In genomic region chr4:2244947-2245786, GRCh38 we compare ENCODE assay signal across 10 cellular contexts. TPM values are rescaled to one million over a fixed set of nuclear protein-coding genes. Genes with fewer than 3 reads are reported as not detected.
DNase-seq lines count a peak whose midpoint lies in the region; ATAC-seq and TF ChIP-seq lines count a peak whose summit lies in the region.
"Had no signal": no experiment of that assay in that cellular context is flagged by ENCODE, and none has a peak within 500 bp of the region (broad histone marks: within the 10 kb centered on the region; RNA-seq: fewer than 3 reads in every experiment).

No MANE protein-coding gene starts in this region.

- no peaks in the 10 kb centered on the region for H4K20me1 ChIP-seq in mammary epithelial cell (ENCODE audit: insufficient read depth, low read length)

- CTCF ChIA-PET in mammary epithelial cell (lab: Charles Lee; ENCODE audit: low non-redundant PET), result no interaction called here

- no peaks in the 10 kb centered on the region for H3K27me3 ChIP-seq in heart right ventricle
- H3K27me3 ChIP-seq in adrenal gland, result no peaks in the 10 kb centered on the region
- H3K27me3 ChIP-seq in muscle layer of colon (ENCODE audit: control insufficient read depth in 1 of 2, insufficient read depth in 2 of 2, low read length in 2 of 2), result no peaks in the 10 kb centered on the region
- H3K27me3 ChIP-seq in mammary epithelial cell (ENCODE audit: insufficient read depth, low read length), result no peaks in the 10 kb centered on the region

- H3K4me3 ChIP-seq in heart right ventricle (no peak overlapping the region), adrenal gland (no peak overlapping the region), muscle layer of colon (ENCODE audit: low read depth in 1 of 2, low read length in 2 of 2) (no peak overlapping the region), mammary epithelial cell (replicated peaks in 1 of 3; ENCODE audit: insufficient read depth in 1 of 3, low read depth in 2 of 3, low read length in 3 of 3) (no peak overlapping the region)

- H3K27me3 Mint-ChIP-seq in type B pancreatic cell, result no peaks in the 10 kb centered on the region

- H2AFZ ChIP-seq in mammary epithelial cell (ENCODE audit: low read depth, low read length), result no peak overlapping the region

- H3K9me3 ChIP-seq in heart right ventricle, result no peaks in the 10 kb centered on the region
- H3K9me3 ChIP-seq in adrenal gland (replicated peaks in 1 of 3), result no peaks in the 10 kb centered on the region
- no peaks in the 10 kb centered on the region for H3K9me3 ChIP-seq in muscle layer of colon (ENCODE audit: low read length)
- H3K9me3 ChIP-seq in mammary epithelial cell (replicated peaks; ENCODE audit: insufficient read depth, low read length), result no peaks in the 10 kb centered on the region

- 51 to 54% methylated on average over 7 of the region's 7 CpGs for WGBS in heart right ventricle, 2 donors
- 64 to 74% (median 65%) methylated on average over 7 of the region's 7 CpGs for WGBS in adrenal gland, 4 donors
- WGBS in mammary epithelial cell (ENCODE audit: low coverage, missing lambda C conversion rate), result 81% methylated on average over 7 of the region's 7 CpGs

- intact Hi-C loops in heart right ventricle (cut with DNase I) (loop anchor here in 3 of 10 donors (1.0 to 10.0 kb wide), 5 partner anchors 8 to 827 kb away; partner anchors contain the start of genes CFAP99 (in 3 of the 3), ZFYVE28 (in 3 of the 3), FAM193A (in 1 of the 3) and HTT (in 1 of the 3)), left cardiac atrium (cut with DNase I) (loop anchor here in 1 of 2 donors (10.0 kb wide), 1 partner anchor 170 kb away; the partner anchor contains the start of genes CFAP99 and ZFYVE28), adrenal gland (cut with DNase I) (no loop called here), mammary epithelial cell (cut with micrococcal nuclease) (loop anchor here (5.0 kb wide), 2 partner anchors 87 to 792 kb away; no protein-coding TSS in a partner anchor)

- ATAC-seq in heart right ventricle (no peak), left cardiac atrium (no peak), HG03565 (IDR thresholded peaks at IDR 0.05; ENCODE audit: unreplicated experiment) (no peak)
- ATAC-seq: PC-3 had no signal

- peaks cover 0 to 37% (median 21%) of the 10 kb centered on the region in 9 donors for H3K36me3 ChIP-seq in heart right ventricle
- peaks cover 0 to 28% of the 10 kb centered on the region in 2 donors for H3K36me3 ChIP-seq in adrenal gland (replicated peaks in 1 of 2)
- H3K36me3 ChIP-seq in muscle layer of colon (ENCODE audit: insufficient read depth, low read length), result peaks cover 6% of the 10 kb centered on the region
- H3K36me3 ChIP-seq in mammary epithelial cell (ENCODE audit: insufficient read depth, low read length), result no peaks in the 10 kb centered on the region

- no TSS peak for BruUV-seq in mammary epithelial cell (replicated peaks; lab: Mats Ljungman, UMichigan)

- peak overlapping the region; percentile 9 for H3K9ac ChIP-seq in muscle layer of colon (ENCODE audit: low read length)
- no peak overlapping the region for H3K9ac ChIP-seq in mammary epithelial cell (ENCODE audit: insufficient read depth, low read length)

- DNase-seq in heart right ventricle, result no peak
- DNase-seq in left cardiac atrium, result no peak
- DNase-seq in adrenal gland, result peak in 2 of 7 donors; percentile 2 to 8
- DNase-seq in type B pancreatic cell (ENCODE audit: extremely low spot score, unreplicated experiment), result no peak
- no peak for DNase-seq in DMS114 treated with DMSO at 0.1 percent for 48 hours (lab: John Stamatoyannopoulos, UW; ENCODE audit: unreplicated experiment)
- no peak for DNase-seq in mammary epithelial cell
- DNase-seq: PC-3, WERI-Rb-1 had no signal

- peak overlapping the region; percentile 34 for H3K27ac Mint-ChIP-seq in type B pancreatic cell

- in situ Hi-C loops in mammary epithelial cell (cut with MboI; ENCODE audit: low sequenced_read_pairs in 2 of 2), result loop anchor here in 1 of 2 donors (25.0 kb wide), 1 partner anchor 217 kb away; the partner anchor contains the start of gene RNF4

- H3K36me3 Mint-ChIP-seq in type B pancreatic cell, result no peaks in the 10 kb centered on the region

- TF ChIP-seq POLR2A in adrenal gland (IDR thresholded peaks at IDR 0.05), result no peak

- H3K4me3 Mint-ChIP-seq in type B pancreatic cell, result no peak overlapping the region

- peaks cover 0 to 52% (median 34%) of the 10 kb centered on the region in 9 donors for H3K4me1 ChIP-seq in heart right ventricle
- peaks cover 8 to 41% of the 10 kb centered on the region in 2 donors for H3K4me1 ChIP-seq in adrenal gland (replicated peaks in 1 of 2)
- H3K4me1 ChIP-seq in muscle layer of colon (ENCODE audit: insufficient read depth, low read length), result peaks cover 22% of the 10 kb centered on the region
- H3K4me1 ChIP-seq in mammary epithelial cell (ENCODE audit: insufficient read depth, low read length), result peaks cover 16% of the 10 kb centered on the region

- dilution Hi-C loops in mammary epithelial cell (cut with HindIII; ENCODE audit: low sequenced_read_pairs), result loop anchor here (5.0 kb wide), 1 partner anchor 207 kb away; no protein-coding TSS in a partner anchor

- no peak overlapping the region for H3K4me2 ChIP-seq in mammary epithelial cell (ENCODE audit: insufficient read depth, low read depth, low read length)

- H3K4me1 Mint-ChIP-seq in type B pancreatic cell (ENCODE audit: unreplicated experiment), result peaks cover 31% of the 10 kb centered on the region

- TF ChIP-seq CTCF in heart right ventricle (IDR thresholded peaks at IDR 0.05), result no peak
- TF ChIP-seq CTCF in adrenal gland (IDR thresholded peaks at IDR 0.05), result no peak
- no peak for TF ChIP-seq CTCF in type B pancreatic cell (conservative IDR thresholded peaks at IDR 0.05)
- no peak for TF ChIP-seq CTCF in mammary epithelial cell (conservative IDR thresholded peaks at IDR 0.05 in 1 of 2, IDR thresholded peaks at IDR 0.05 in 1 of 2; ENCODE audit: extremely low read depth in 1 of 2, insufficient read depth in 1 of 2, low read depth in 1 of 2, low read length in 2 of 2)

- H3K27ac ChIP-seq in heart right ventricle, result peak overlapping the region in 9 of 10 donors; percentile 19 to 72 (median 59)
- peak overlapping the region in 3 of 5 donors; percentile 8 to 44 (median 38) for H3K27ac ChIP-seq in adrenal gland
- H3K27ac ChIP-seq in muscle layer of colon (ENCODE audit: low read depth, low read length), result no peak overlapping the region
- H3K27ac ChIP-seq in mammary epithelial cell (ENCODE audit: insufficient read depth, low read depth, low read length), result no peak overlapping the region
- H3K27ac ChIP-seq: WERI-Rb-1 had no signal

- H3K79me2 ChIP-seq in mammary epithelial cell (ENCODE audit: insufficient read depth, low read length), result peaks cover 17% of the 10 kb centered on the region

- no peaks in the 10 kb centered on the region for H3K9me3 Mint-ChIP-seq in type B pancreatic cell

RNA-seq across cellular contexts. Expression of gene HAUS3, which starts 3.2 kb away (rescaled TPM):
- total RNA-seq in heart right ventricle, result 1 to 10 TPM; 4.0 to 7.3 (median 6.5) TPM
- polyA plus RNA-seq in heart right ventricle, result 10 to 100 TPM in 1 of 2 donors, 1 to 10 TPM in 1; 3.5 to 10.5 TPM
- 1 to 10 TPM; 6.7 to 7.3 TPM for total RNA-seq in left cardiac atrium
- 10 to 100 TPM in 5 of 8 donors, 1 to 10 TPM in 3; 8.3 to 15.8 (median 12.6) TPM for total RNA-seq in adrenal gland
- 10 to 100 TPM; 12.8 to 19.1 (median 13.5) TPM for polyA plus RNA-seq in adrenal gland
- 12.3 and 19.7 TPM in 2 replicates for total RNA-seq in type B pancreatic cell (ENCODE audit: low replicate concordance)
- total RNA-seq in mammary epithelial cell, result 10 to 100 TPM in 1 of 2 donors, 1 to 10 TPM in 1; 9.2 to 12.8 TPM
- 4.2 TPM for polyA plus RNA-seq in mammary epithelial cell
- polyA minus RNA-seq in mammary epithelial cell, result 3.5 TPM

RNA-seq across cellular contexts. Expression of gene POLN, which starts 3.2 kb away (rescaled TPM):
- total RNA-seq in heart right ventricle (1 to 10 TPM; 1.3 to 3.1 (median 2.1) TPM), left cardiac atrium (1 to 10 TPM; 2.4 to 6.3 TPM), adrenal gland (1 to 10 TPM in 7 of 8 donors, under 1 TPM in 1; 0.69 to 5.7 (median 2.6) TPM), type B pancreatic cell (ENCODE audit: low replicate concordance) (4.1 and 4.3 TPM in 2 replicates), mammary epithelial cell (under 1 TPM; 0.42 to 0.83 TPM)
- polyA plus RNA-seq in heart right ventricle (1 to 10 TPM in 1 of 2 donors, under 1 TPM in 1; 0.97 to 2.4 TPM), adrenal gland (10 to 100 TPM in 1 of 3 donors, 1 to 10 TPM in 2; 1.3 to 10.6 (median 6.3) TPM), mammary epithelial cell (0.18 TPM)
- polyA minus RNA-seq in mammary epithelial cell, result not detected

RNA-seq across cellular contexts. Expression of gene MXD4, which starts 16.7 kb away (rescaled TPM):
- total RNA-seq in heart right ventricle (10 to 100 TPM; 19.1 to 44.2 (median 27.9) TPM), left cardiac atrium (10 to 100 TPM; 27.7 to 46.9 TPM), adrenal gland (100 to 1,000 TPM in 4 of 8 donors, 10 to 100 TPM in 4; 49.2 to 133 (median 107) TPM), type B pancreatic cell (ENCODE audit: low replicate concordance) (59.8 and 79.9 TPM in 2 replicates), mammary epithelial cell (10 to 100 TPM; 26.0 to 36.8 TPM)
- polyA plus RNA-seq in heart right ventricle (10 to 100 TPM; 29.6 to 82.2 TPM), adrenal gland (100 to 1,000 TPM in 1 of 3 donors, 10 to 100 TPM in 2; 13.9 to 245 (median 61.6) TPM), mammary epithelial cell (17.8 TPM)
- 12.4 TPM for polyA minus RNA-seq in mammary epithelial cell

Comparison
In these comparisons a context has a peak if more than half of its experiments do, and no peak if none do; other contexts are left out.
1. H3K27ac ChIP-seq: peak in heart right ventricle (9 of 10) and adrenal gland (3 of 5); none in muscle layer of colon (single experiment) and mammary epithelial cell (single experiment).